Comparison of ENCODE assay signal across 18 cellular contexts in the genomic region with DNA sequence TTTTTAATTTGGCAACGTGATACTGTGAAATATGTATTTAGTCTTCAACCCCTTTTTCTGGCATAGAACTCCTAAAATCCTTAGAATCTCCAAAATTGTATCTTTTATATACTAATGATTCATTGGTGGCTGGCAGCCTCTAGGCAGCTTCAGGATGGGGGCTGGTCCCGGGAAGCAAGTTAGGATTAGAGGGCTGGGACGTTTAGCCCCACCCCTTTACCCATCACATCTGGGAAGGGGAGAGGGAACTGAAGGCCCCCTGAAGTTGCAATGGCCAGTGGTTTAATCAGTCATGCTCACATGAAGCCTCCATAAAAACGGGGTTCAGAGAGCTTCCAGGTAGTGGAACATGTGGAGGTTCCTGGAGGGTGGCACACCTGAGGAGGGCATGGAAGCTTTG. TPM values are rescaled to one million over a fixed set of nuclear protein-coding genes. Genes with fewer than 3 reads are reported as not detected.
DNase-seq lines count a peak whose midpoint lies in the region; ATAC-seq and TF ChIP-seq lines count a peak whose summit lies in the region.
"Had no signal": no experiment of that assay in that cellular context is flagged by ENCODE, and none has a peak within 500 bp of the region (broad histone marks: within the 10 kb centered on the region; RNA-seq: fewer than 3 reads in every experiment).

No MANE protein-coding gene starts in this region.

- WGBS in gastroesophageal sphincter (ENCODE audit: low coverage in 1 of 2), 2 donors = 63 to 82% methylated on average over 2 to 3 of the region's 4 CpGs
- WGBS in esophagus muscularis mucosa = 48% methylated on average over 4 of the region's 4 CpGs

- 0 out of 22 replicates have a peak, but pooled peaks cover 0 to 4% (median 0%) of the 10 kb centered on the region in 11 experiments for H3K9me3 ChIP-seq in BLaER1 treated with 17β-estradiol and CSF1 and Interleukin-3, amounts not matched to agents 10 nM and 100 nM (replicated peaks in 1 of 11)
- no peaks in the 10 kb centered on the region for H3K9me3 ChIP-seq in CD4-positive, alpha-beta T cell (ENCODE audit: control insufficient read depth, low read length)
- H3K9me3 ChIP-seq in gastroesophageal sphincter (no peaks in the 10 kb centered on the region), lower lobe of right lung (no peaks in the 10 kb centered on the region), esophagus muscularis mucosa (no peaks in the 10 kb centered on the region)

- no peaks in the 10 kb centered on the region for H3K27me3 ChIP-seq in BLaER1 treated with 17β-estradiol and CSF1 and Interleukin-3, amounts not matched to agents 10 nM and 100 nM
- no peaks in the 10 kb centered on the region for H3K27me3 ChIP-seq in CD4-positive, alpha-beta T cell (ENCODE audit: control insufficient read depth, insufficient read depth, low read length)
- peaks cover 3% of the 10 kb centered on the region for H3K27me3 ChIP-seq in gastroesophageal sphincter
- H3K27me3 ChIP-seq in lower lobe of right lung (ENCODE audit: low read depth) = no peaks in the 10 kb centered on the region
- no peaks in the 10 kb centered on the region for H3K27me3 ChIP-seq in esophagus muscularis mucosa

- H3K9ac ChIP-seq in BLaER1 treated with 17β-estradiol and CSF1 and Interleukin-3, amounts not matched to agents 10 nM and 100 nM = peak overlapping the region in 9 of 11 experiments; percentile 22 to 61 (median 46); a peak in 12 of 22 replicates

- peaks cover 80 to 100% (median 91%) of the 10 kb centered on the region in 10 experiments for H3K4me1 ChIP-seq in BLaER1 treated with 17β-estradiol and CSF1 and Interleukin-3, amounts not matched to agents 10 nM and 100 nM
- peaks cover 0 to 7% (median 2%) of the 10 kb centered on the region in 3 donors for H3K4me1 ChIP-seq in gastroesophageal sphincter
- H3K4me1 ChIP-seq in lower lobe of right lung = peaks cover 20% of the 10 kb centered on the region
- peaks cover 6 to 10% (median 9%) of the 10 kb centered on the region in 4 donors for H3K4me1 ChIP-seq in esophagus muscularis mucosa

- peak overlapping the region; percentile 74 for H3K27ac Mint-ChIP-seq in CD4-positive, alpha-beta T cell
- peak overlapping the region; percentile 47 for H3K27ac Mint-ChIP-seq in dendritic cell treated with granulocyte-macrophage colony-stimulating factor and Interleukin-4, amounts not matched to agents 40 ng/mL and 50 ng/mL, for 4 days

- peaks cover 59% of the 10 kb centered on the region for H3K36me3 Mint-ChIP-seq in CD4-positive, alpha-beta T cell (ENCODE audit: low read depth)
- H3K36me3 Mint-ChIP-seq in dendritic cell treated with granulocyte-macrophage colony-stimulating factor and Interleukin-4, amounts not matched to agents 40 ng/mL and 50 ng/mL, for 4 days (ENCODE audit: low read depth) = peaks cover 27% of the 10 kb centered on the region

- peak overlapping the region in 6 of 10 experiments; percentile 3 to 38 (median 22); a peak in 7 of 20 replicates for H3K4me3 ChIP-seq in BLaER1 treated with 17β-estradiol and CSF1 and Interleukin-3, amounts not matched to agents 10 nM and 100 nM
- H3K4me3 ChIP-seq in gastroesophageal sphincter (no peak overlapping the region), lower lobe of right lung (no peak overlapping the region), esophagus muscularis mucosa (no peak overlapping the region)
- H3K4me3 ChIP-seq: PC-9 had no signal

- CTCF ChIA-PET in CD4-positive, alpha-beta T cell (lab: Charles Lee) = no interaction called here

- H3K36me3 ChIP-seq in BLaER1 treated with 17β-estradiol and CSF1 and Interleukin-3, amounts not matched to agents 10 nM and 100 nM = peaks cover 32 to 100% (median 89%) of the 10 kb centered on the region in 11 experiments
- H3K36me3 ChIP-seq in gastroesophageal sphincter (peaks cover 0 to under 1% of the 10 kb centered on the region in 2 donors), lower lobe of right lung (peaks cover 8% of the 10 kb centered on the region), esophagus muscularis mucosa (peaks cover 0 to under 1% (median 0%) of the 10 kb centered on the region in 4 donors)

- TF ChIP-seq CTCF in CD4-positive, alpha-beta T cell (IDR thresholded peaks at IDR 0.05) = no peak
- TF ChIP-seq CTCF in gastroesophageal sphincter (IDR thresholded peaks at IDR 0.05) = no peak
- no peak for TF ChIP-seq CTCF in lower lobe of right lung (IDR thresholded peaks at IDR 0.05)
- no peak for TF ChIP-seq CTCF in esophagus muscularis mucosa (IDR thresholded peaks at IDR 0.05)

- no peak for TF ChIP-seq POLR2A in gastroesophageal sphincter (IDR thresholded peaks at IDR 0.05)
- TF ChIP-seq POLR2A in esophagus muscularis mucosa (IDR thresholded peaks at IDR 0.05; ENCODE audit: low read depth) = no peak

- H4K20me1 ChIP-seq in BLaER1 treated with 17β-estradiol and CSF1 and Interleukin-3, amounts not matched to agents 10 nM and 100 nM = peaks cover 70 to 100% (median 93%) of the 10 kb centered on the region in 11 experiments

- ATAC-seq in CD4-positive, alpha-beta T cell (ENCODE audit: poor library complexity) = no peak
- no peak for ATAC-seq in gastroesophageal sphincter
- ATAC-seq in lower lobe of right lung = no peak

- no peaks in the 10 kb centered on the region for H3K27me3 Mint-ChIP-seq in CD4-positive, alpha-beta T cell
- no peaks in the 10 kb centered on the region for H3K27me3 Mint-ChIP-seq in dendritic cell treated with granulocyte-macrophage colony-stimulating factor and Interleukin-4, amounts not matched to agents 40 ng/mL and 50 ng/mL, for 4 days

- intact Hi-C loops in CD4-positive, alpha-beta T cell (cut with DNase I, micrococcal nuclease) = no loop called here
- intact Hi-C loops in dendritic cell treated with granulocyte-macrophage colony-stimulating factor and Interleukin-4, amounts not matched to agents 40 ng/mL and 50 ng/mL, for 4 days (cut with micrococcal nuclease) = no loop called here
- intact Hi-C loops in posterior vena cava (cut with DNase I) = no loop called here
- intact Hi-C loops in lower lobe of right lung (cut with DNase I) = no loop called here
- intact Hi-C loops in esophagus muscularis mucosa (cut with DNase I) = no loop called here

- DNase-seq in CD4-positive, alpha-beta T cell = no peak
- DNase-seq in posterior vena cava (ENCODE audit: low spot score) = peak; percentile 31
- DNase-seq in lower lobe of right lung = no peak
- no peak for DNase-seq in esophagus muscularis mucosa (ENCODE audit: extremely low spot score)
- DNase-seq: C1 segment of cervical spinal cord, DND-41, GF-D8, GOT3, KG1, NCI-H1092 treated with DMSO at 0.1 percent for 48 hours, NCI-H1694 treated with DMSO at 0.1 percent for 48 hours, NCI-H446, NCI-H748 treated with DMSO at 0.1 percent for 48 hours, PC-9 had no signal

- no peaks in the 10 kb centered on the region for H3K9me3 Mint-ChIP-seq in CD4-positive, alpha-beta T cell
- H3K9me3 Mint-ChIP-seq in dendritic cell treated with granulocyte-macrophage colony-stimulating factor and Interleukin-4, amounts not matched to agents 40 ng/mL and 50 ng/mL, for 4 days = no peaks in the 10 kb centered on the region

- peaks cover 90% of the 10 kb centered on the region for H3K4me1 Mint-ChIP-seq in CD4-positive, alpha-beta T cell (ENCODE audit: low read depth)
- peaks cover 93% of the 10 kb centered on the region for H3K4me1 Mint-ChIP-seq in dendritic cell treated with granulocyte-macrophage colony-stimulating factor and Interleukin-4, amounts not matched to agents 40 ng/mL and 50 ng/mL, for 4 days (ENCODE audit: low read depth)

- POLR2A ChIA-PET in CD4-positive, alpha-beta T cell (lab: Charles Lee) = interaction anchor here (0.7 kb wide), 1 partner anchor 66 kb away, joined by 3 read pairs; no protein-coding TSS in a partner anchor

- TF ChIP-seq EP300 in gastroesophageal sphincter (IDR thresholded peaks at IDR 0.05) (no peak), esophagus muscularis mucosa (IDR thresholded peaks at IDR 0.05) (no peak)

- peak overlapping the region in 10 of 11 experiments; percentile 21 to 100 (median 50); a peak in 17 of 22 replicates for H3K27ac ChIP-seq in BLaER1 treated with 17β-estradiol and CSF1 and Interleukin-3, amounts not matched to agents 10 nM and 100 nM
- no peak overlapping the region for H3K27ac ChIP-seq in CD4-positive, alpha-beta T cell (ENCODE audit: low read depth, low read length)
- no peak overlapping the region for H3K27ac ChIP-seq in gastroesophageal sphincter
- H3K27ac ChIP-seq in lower lobe of right lung = no peak overlapping the region
- no peak overlapping the region for H3K27ac ChIP-seq in esophagus muscularis mucosa (replicated peaks in 1 of 4)
- H3K27ac ChIP-seq: PC-9 had no signal

- peak overlapping the region; percentile 30 for H3K4me3 Mint-ChIP-seq in CD4-positive, alpha-beta T cell
- H3K4me3 Mint-ChIP-seq in dendritic cell treated with granulocyte-macrophage colony-stimulating factor and Interleukin-4, amounts not matched to agents 40 ng/mL and 50 ng/mL, for 4 days = no peak overlapping the region

- H3K4me2 ChIP-seq in BLaER1 treated with 17β-estradiol and CSF1 and Interleukin-3, amounts not matched to agents 10 nM and 100 nM = peak overlapping the region; percentile 4 to 100 (median 96)
- H3K4me2 ChIP-seq: PC-9 had no signal

RNA-seq across cellular contexts. Expression of a gene that starts 7.1 kb away (rescaled TPM):
- total RNA-seq in CD4-positive, alpha-beta T cell = 10 to 100 TPM; 23.2 to 24.3 TPM
- total RNA-seq in posterior vena cava = 10 to 100 TPM; 11.5 to 21.8 TPM
- 10 to 100 TPM in 3 of 4 donors, 1 to 10 TPM in 1; 5.9 to 15.6 (median 14.2) TPM for total RNA-seq in gastroesophageal sphincter
- total RNA-seq in lower lobe of right lung = 54.8 TPM
- total RNA-seq in esophagus muscularis mucosa = 10 to 100 TPM in 3 of 4 donors, 1 to 10 TPM in 1; 8.7 to 16.2 (median 14.0) TPM

RNA-seq across cellular contexts. Expression of a gene that starts 29.3 kb away (rescaled TPM):
- under 1 TPM; 0.05 to 0.08 TPM for total RNA-seq in CD4-positive, alpha-beta T cell
- under 1 TPM; 0.38 to 0.74 TPM for total RNA-seq in posterior vena cava
- under 1 TPM; 0.30 to 0.81 (median 0.54) TPM for total RNA-seq in gastroesophageal sphincter
- 0.97 TPM for total RNA-seq in lower lobe of right lung
- total RNA-seq in esophagus muscularis mucosa = under 1 TPM; 0.32 to 0.50 (median 0.41) TPM
- total RNA-seq: MCF 10A, PC-9 had no signal

Comparison
In these comparisons a context has a peak if more than half of its experiments do, and no peak if none do; other contexts are left out.
1. H3K27ac ChIP-seq: peak in BLaER1 treated with 17β-estradiol and CSF1 and Interleukin-3, amounts not matched to agents 10 nM and 100 nM (10 of 11); none in CD4-positive, alpha-beta T cell (single experiment), gastroesophageal sphincter (0 of 4), lower lobe of right lung (single experiment) and esophagus muscularis mucosa (0 of 4).
2. H3K4me3 ChIP-seq: peak in BLaER1 treated with 17β-estradiol and CSF1 and Interleukin-3, amounts not matched to agents 10 nM and 100 nM (6 of 10); none in gastroesophageal sphincter (0 of 2), lower lobe of right lung (single experiment) and esophagus muscularis mucosa (0 of 4).